In genomic region chr10:121132278-121132672, GRCh38 we compare ENCODE assay signal across 20 cellular contexts.
"Had no signal": no experiment of that assay in that cellular context is flagged by ENCODE, and none has a peak within 500 bp of the region (broad histone marks: within the 10 kb centered on the region; RNA-seq: fewer than 3 reads in every experiment).

No MANE protein-coding gene starts in this region.

- ATAC-seq: activated T-cell treated with anti-CD3 and anti-CD28 coated beads, Interleukin-2, amount 50 U/mL, for 4 hours had no signal

- H3K36me3 ChIP-seq: brain microvascular endothelial cell, MG63 had no signal

- H3K4me3 ChIP-seq: MG63 had no signal

- H3K9me3 ChIP-seq: MG63 had no signal

- H3K27ac ChIP-seq: brain microvascular endothelial cell, VCaP had no signal

- DNase-seq: activated CD4-positive, alpha-beta memory T cell treated with anti-CD3 and anti-CD28 coated beads for 36 hours; activated CD4-positive, alpha-beta T cell treated with anti-CD3 and anti-CD28 coated beads, Interleukin-2, amount 10 ng/mL, durations not matched to agents 7 days and 5 days; activated CD4-positive, CD25-positive, alpha-beta regulatory T cell; activated CD8-positive, alpha-beta memory T cell treated with anti-CD3 and anti-CD28 coated beads for 24 hours; activated effector memory CD4-positive, alpha-beta T cell treated with anti-CD3 and anti-CD28 coated beads, Interleukin-2, amount 50 U/mL, for 16 hours; activated naive CD4-positive, alpha-beta T cell treated with anti-CD3 and anti-CD28 coated beads for 36 hours; activated T-cell treated with anti-CD3 and anti-CD28 coated beads, Interleukin-2, amount 50 U/mL, for 4 hours; brain microvascular endothelial cell; MG63; MV-4-11; NCI-H1092 treated with DMSO at 0.1 percent for 48 hours; NCI-H1417 treated with DMSO at 0.1 percent for 48 hours; NCI-H1694; NCI-H2029; NCI-H2107; NCI-H226; NCI-H526; NCI-H774; SIG-M5 had no signal

- H3K27me3 ChIP-seq: brain microvascular endothelial cell, MG63 had no signal
